ENCODE assay signal across 8 cellular contexts in the genomic region with DNA sequence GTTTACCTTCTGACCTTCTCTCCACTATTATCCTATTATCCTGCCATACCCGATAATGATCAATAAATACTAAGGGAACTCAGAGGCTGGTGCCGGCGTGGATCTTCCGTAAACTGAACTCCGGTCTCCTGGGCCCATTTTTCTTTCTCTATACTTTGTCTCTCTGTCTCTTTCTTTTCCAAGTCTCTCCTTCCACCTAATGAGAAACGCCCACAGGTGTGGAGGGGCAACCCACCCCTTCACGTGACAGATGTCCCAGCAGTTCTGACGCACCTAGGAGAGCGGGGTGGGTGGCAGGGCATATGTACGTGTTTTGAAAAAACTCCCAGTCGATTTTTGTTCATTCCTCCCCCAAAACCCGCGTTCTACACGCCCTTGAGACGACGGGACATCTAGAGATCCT. TPM values are rescaled to one million over a fixed set of nuclear protein-coding genes. Genes with fewer than 3 reads are reported as not detected.
A peak's percentile ranks its signal among the peaks of the same experiment; 100 is the strongest.
DNase-seq lines count a peak whose midpoint lies in the region; ATAC-seq and TF ChIP-seq lines count a peak whose summit lies in the region.
"Not testable (repeated sequence)": the region's sequence is repeated elsewhere in the genome, so short reads cannot be mapped to it uniquely, and the experiment has no call there.

No MANE protein-coding gene starts in this region.

- peak overlapping the region; percentile 87 to 88 for H4K8ac ChIP-seq in IMR-90 (ENCODE audit: low read depth in 2 of 2, low read length in 2 of 2)

- H3K56ac ChIP-seq in IMR-90 (ENCODE audit: extremely low read depth, insufficient read depth, low read length): not testable (repeated sequence)

- H2BK20ac ChIP-seq in IMR-90 (ENCODE audit: low read depth, low read length): not testable (repeated sequence)

- H3K18ac ChIP-seq in IMR-90 (ENCODE audit: low read depth, low read length): not testable (repeated sequence)

- not testable (repeated sequence) for H3K27ac ChIP-seq in IMR-90 (ENCODE audit: insufficient read depth, low read length)
- H3K27ac ChIP-seq in mammary epithelial cell (ENCODE audit: insufficient read depth, low read depth, low read length): peak overlapping the region; percentile 88
- H3K27ac ChIP-seq in smooth muscle cell (ENCODE audit: low read depth): peak overlapping the region; percentile 86

- peak overlapping the region; percentile 18 for H4K5ac ChIP-seq in IMR-90 (ENCODE audit: low read depth, low read length)

- H3K4me1 Mint-ChIP-seq in activated B cell treated with CpG ODN at 0.5 μM for 24 hours: peaks cover 22% of the 10 kb centered on the region
- H3K4me1 Mint-ChIP-seq in glutamatergic neuron (ENCODE audit: low read depth, unreplicated experiment): peaks cover 26% of the 10 kb centered on the region

- H3F3A ChIP-seq in smooth muscle cell (ENCODE audit: low read depth): not testable (repeated sequence)

- peaks cover 10 to 18% of the 10 kb centered on the region in 2 experiments; a peak in 3 of 4 replicates for H3K79me1 ChIP-seq in IMR-90 (ENCODE audit: low read depth in 1 of 2, low read length in 2 of 2)

- intact Hi-C loops in IMR-90 (cut with micrococcal nuclease) (loop anchor here (1.0 to 2.0 kb wide), 2 partner anchors 59 to 84 kb away; a partner anchor contains a TSS), activated B cell treated with CpG ODN at 0.5 μM for 24 hours (cut with micrococcal nuclease) (loop anchor here (1.0 to 5.0 kb wide), 11 partner anchors 9 to 1405 kb away; a partner anchor contains a TSS), mammary epithelial cell (cut with micrococcal nuclease) (loop anchor here (1.0 kb wide), 3 partner anchors 31 to 84 kb away; no protein-coding TSS in a partner anchor)

- CTCF ChIA-PET in AG04449 (lab: Yijun Ruan, JAX): interaction anchor here (0.6 to 5.6 kb wide), 9 partner anchors 10 to 86 kb away, joined by 3 to 77 read pairs (median 4); a partner anchor contains a TSS
- CTCF ChIA-PET in IMR-90 (lab: Yijun Ruan, JAX): interaction anchor here (0.9 to 1.2 kb wide), 5 partner anchors 9 to 85 kb away, joined by 3 to 8 read pairs (median 4); no protein-coding TSS in a partner anchor
- CTCF ChIA-PET in activated B cell treated with CpG ODN at 0.5 μM for 24 hours (lab: Charles Lee): interaction anchor here (1.2 to 3.9 kb wide), 3 partner anchors 10 to 83 kb away, joined by 3 to 25 read pairs (median 3); no protein-coding TSS in a partner anchor
- CTCF ChIA-PET in mammary epithelial cell (lab: Charles Lee; ENCODE audit: low non-redundant PET): interaction anchor here (0.6 kb wide), 1 partner anchor 29 kb away, joined by 3 read pairs; no protein-coding TSS in a partner anchor

- peaks cover 15% of the 10 kb centered on the region for H3K27me3 Mint-ChIP-seq in activated B cell treated with CpG ODN at 0.5 μM for 24 hours
- peaks cover 20% of the 10 kb centered on the region for H3K27me3 Mint-ChIP-seq in glutamatergic neuron (ENCODE audit: unreplicated experiment)

- H2BK5ac ChIP-seq in IMR-90 (ENCODE audit: low read depth, low read length, poor library complexity, severe bottlenecking): not testable (repeated sequence)

- not testable (repeated sequence) for H3K4me1 ChIP-seq in IMR-90 (ENCODE audit: control insufficient read depth, insufficient read depth, low read length)
- H3K4me1 ChIP-seq in mammary epithelial cell (ENCODE audit: insufficient read depth, low read length) (peaks cover 29% of the 10 kb centered on the region), mucosa of stomach (ENCODE audit: control insufficient read depth, insufficient read depth, low read length) (peaks cover 19% of the 10 kb centered on the region), smooth muscle cell (ENCODE audit: low read depth) (peaks cover 19% of the 10 kb centered on the region)

- BruUV-seq in IMR-90 (replicated peaks; lab: Mats Ljungman, UMichigan): not testable (repeated sequence)
- TSS peak; percentile 88 for BruUV-seq in mammary epithelial cell (replicated peaks; lab: Mats Ljungman, UMichigan)

- peak overlapping the region; percentile 5; the same call in 1 of the 2 replicates for H3K9ac ChIP-seq in IMR-90 (ENCODE audit: low read depth, low read length)
- H3K9ac ChIP-seq in mammary epithelial cell (ENCODE audit: insufficient read depth, low read length): peak overlapping the region; percentile 37
- H3K9ac ChIP-seq in mucosa of stomach (ENCODE audit: low read length): peak overlapping the region; percentile 62
- H3K9ac ChIP-seq in smooth muscle cell (ENCODE audit: low read depth): peak overlapping the region; percentile 69

- TF ChIP-seq POLR2A in IMR-90 (IDR thresholded peaks at IDR 0.05; ENCODE audit: low read depth, low read length): not testable (repeated sequence)

- peaks cover 14% of the 10 kb centered on the region for H3K36me3 Mint-ChIP-seq in activated B cell treated with CpG ODN at 0.5 μM for 24 hours (ENCODE audit: low read depth)
- not testable (repeated sequence) for H3K36me3 Mint-ChIP-seq in glutamatergic neuron (ENCODE audit: unreplicated experiment)

- not testable (repeated sequence) for TF ChIP-seq RAD21 in IMR-90 (IDR thresholded peaks at IDR 0.05; ENCODE audit: low read length)

- H2BK120ac ChIP-seq in IMR-90 (ENCODE audit: low read depth, low read length): peak overlapping the region; percentile 30; the same call in 1 of the 2 replicates

- peak overlapping the region; percentile 97 for H3K27ac Mint-ChIP-seq in activated B cell treated with CpG ODN at 0.5 μM for 24 hours
- peak overlapping the region; percentile 97 for H3K27ac Mint-ChIP-seq in glutamatergic neuron (ENCODE audit: unreplicated experiment)

- DNase-seq in AG04449 (ENCODE audit: low read depth, low spot score); IMR-90; activated B cell treated with CpG ODN at 0.5 μM for 24 hours; mammary epithelial cell; glutamatergic neuron; smooth muscle cell (lab: John Stamatoyannopoulos, UW; ENCODE audit: unreplicated experiment): not testable (repeated sequence)

- in situ Hi-C loops in IMR-90 (cut with MboI; ENCODE audit: low sequenced_read_pairs); mammary epithelial cell (cut with MboI; ENCODE audit: low sequenced_read_pairs in 2 of 2): not testable (repeated sequence)

- ATAC-seq in GM19455 (IDR thresholded peaks at IDR 0.05; ENCODE audit: unreplicated experiment): peak; percentile 9
- not testable (repeated sequence) for ATAC-seq in IMR-90 (ENCODE audit: low read depth)
- ATAC-seq in activated B cell treated with CpG ODN at 0.5 μM for 24 hours (ENCODE audit: low read depth): peak; percentile 6

- not testable (repeated sequence) for H3K23ac ChIP-seq in IMR-90 (ENCODE audit: low read depth, low read length)

- POLR2A ChIA-PET in AG04449 (lab: Yijun Ruan, JAX) (interaction anchor here (0.7 to 1.9 kb wide), 9 partner anchors 9 to 86 kb away, joined by 3 to 13 read pairs (median 5); a partner anchor contains a TSS), activated B cell treated with CpG ODN at 0.5 μM for 24 hours (lab: Charles Lee) (interaction anchor here (0.6 to 2.2 kb wide), 13 partner anchors 9 to 1190 kb away, joined by 3 to 21 read pairs (median 4); a partner anchor contains a TSS)
- POLR2A ChIA-PET in IMR-90 (lab: Charles Lee; ENCODE audit: unreplicated experiment): not testable (repeated sequence)

- TF ChIP-seq CTCF in AG04449 (IDR thresholded peaks at IDR 0.05; ENCODE audit: insufficient read depth, low read length, missing control alignments); IMR-90 (conservative IDR thresholded peaks at IDR 0.05; ENCODE audit: low read depth, low read length); activated B cell treated with CpG ODN at 0.5 μM for 24 hours (IDR thresholded peaks at IDR 0.05); mammary epithelial cell (conservative IDR thresholded peaks at IDR 0.05 in 1 of 2, IDR thresholded peaks at IDR 0.05 in 1 of 2; ENCODE audit: extremely low read depth in 1 of 2, insufficient read depth in 1 of 2, low read depth in 1 of 2, low read length in 2 of 2); glutamatergic neuron (IDR thresholded peaks at IDR 0.05; ENCODE audit: partially characterized antibody, unreplicated experiment); smooth muscle cell (IDR thresholded peaks at IDR 0.05; ENCODE audit: borderline replicate concordance, insufficient read depth, poor library complexity, severe bottlenecking): not testable (repeated sequence)

- H4K91ac ChIP-seq in IMR-90 (ENCODE audit: insufficient read depth, low read depth, low read length): peak overlapping the region; percentile 55; the same call in 1 of the 2 replicates

- 34% methylated on average over 7 of the region's 16 CpGs; no CpG with 5 or more reads in 1 of the 2 experiments for WGBS in IMR-90 (ENCODE audit: extremely low coverage in 2 of 2, insufficient read length in 1 of 2), 2 experiments
- 11% methylated on average over 16 of the region's 16 CpGs for WGBS in mammary epithelial cell (ENCODE audit: low coverage, missing lambda C conversion rate)
- WGBS in smooth muscle cell (ENCODE audit: low lambda C conversion rate): 2% methylated on average over 16 of the region's 16 CpGs

- not testable (repeated sequence) for H2BK15ac ChIP-seq in IMR-90 (ENCODE audit: low read depth, low read length)

- H3K9me3 Mint-ChIP-seq in activated B cell treated with CpG ODN at 0.5 μM for 24 hours: not testable (repeated sequence)
- peaks cover 19% of the 10 kb centered on the region for H3K9me3 Mint-ChIP-seq in glutamatergic neuron (ENCODE audit: unreplicated experiment)

- H4K20me1 ChIP-seq in IMR-90 (ENCODE audit: insufficient read depth, low read length); mammary epithelial cell (ENCODE audit: insufficient read depth, low read length); smooth muscle cell (ENCODE audit: low read depth): not testable (repeated sequence)

- H3K79me2 ChIP-seq in mammary epithelial cell (ENCODE audit: insufficient read depth, low read length) (peaks cover 24% of the 10 kb centered on the region), smooth muscle cell (ENCODE audit: low read depth) (peaks cover 22% of the 10 kb centered on the region)

- peaks cover 10% of the 10 kb centered on the region for H3K27me3 ChIP-seq in IMR-90 (ENCODE audit: control insufficient read depth, insufficient read depth, low read length)
- not testable (repeated sequence) for H3K27me3 ChIP-seq in mammary epithelial cell (ENCODE audit: insufficient read depth, low read length); mucosa of stomach (ENCODE audit: control insufficient read depth, insufficient read depth, low read length); smooth muscle cell (ENCODE audit: low read depth)

- H3K4ac ChIP-seq in IMR-90 (ENCODE audit: low read depth, low read length): peak overlapping the region; percentile 63

- peak overlapping the region; percentile 73 for H2AK9ac ChIP-seq in IMR-90 (replicated peaks; ENCODE audit: low read depth, low read length, poor library complexity)

- dilution Hi-C loops in IMR-90 (cut with HindIII; ENCODE audit: low sequenced_read_pairs, unreplicated experiment); mammary epithelial cell (cut with HindIII; ENCODE audit: low sequenced_read_pairs): not testable (repeated sequence)

- H3K36me3 ChIP-seq in IMR-90 (ENCODE audit: control insufficient read depth, insufficient read depth, low read length); mammary epithelial cell (ENCODE audit: insufficient read depth, low read length); mucosa of stomach (ENCODE audit: control insufficient read depth, insufficient read depth, low read length); smooth muscle cell (ENCODE audit: low read depth): not testable (repeated sequence)

- H2AFZ ChIP-seq in IMR-90 (replicated peaks; ENCODE audit: low read length, poor library complexity): peak overlapping the region; percentile 91
- peak overlapping the region; percentile 67 for H2AFZ ChIP-seq in mammary epithelial cell (ENCODE audit: low read depth, low read length)
- H2AFZ ChIP-seq in smooth muscle cell (ENCODE audit: low read depth): peak overlapping the region; percentile 24

- peak overlapping the region; percentile 64 for H3K4me2 ChIP-seq in IMR-90 (ENCODE audit: low read depth, low read length)
- H3K4me2 ChIP-seq in mammary epithelial cell (ENCODE audit: insufficient read depth, low read depth, low read length): peak overlapping the region; percentile 33
- H3K4me2 ChIP-seq in smooth muscle cell: peak overlapping the region; percentile 82

- not testable (repeated sequence) for H3K9me1 ChIP-seq in IMR-90 (ENCODE audit: insufficient read depth, low read length)

- H3K14ac ChIP-seq in IMR-90 (replicated peaks; ENCODE audit: low read depth, low read length): not testable (repeated sequence)

- H3K4me3 Mint-ChIP-seq in activated B cell treated with CpG ODN at 0.5 μM for 24 hours (peak overlapping the region; percentile 96), glutamatergic neuron (ENCODE audit: unreplicated experiment) (peak overlapping the region; percentile 93)

- 0 out of 2 replicates have a peak overlapping the region, but pooled peaks have one; percentile 23 for H2AK5ac ChIP-seq in IMR-90 (ENCODE audit: low read depth, low read length)

- H3K4me3 ChIP-seq in AG04449 (ENCODE audit: low read depth, low read length) (peak overlapping the region; percentile 83), IMR-90 (ENCODE audit: insufficient read depth, low read depth, low read length) (peak overlapping the region; percentile 43), mammary epithelial cell (replicated peaks in 1 of 3; ENCODE audit: insufficient read depth in 1 of 3, low read depth in 2 of 3, low read length in 3 of 3) (peak overlapping the region; percentile 4 to 40 (median 22)), mucosa of stomach (ENCODE audit: low read length) (peak overlapping the region; percentile 29), smooth muscle cell (peak overlapping the region; percentile 61)

- H3K9me3 ChIP-seq in IMR-90 (ENCODE audit: control insufficient read depth, insufficient read depth, low read length); mammary epithelial cell (replicated peaks; ENCODE audit: insufficient read depth, low read length); mucosa of stomach (ENCODE audit: control insufficient read depth, low read length); smooth muscle cell (replicated peaks; ENCODE audit: low read depth): not testable (repeated sequence)

RNA-seq across cellular contexts. Expression of a gene that starts 0.5 kb away (rescaled TPM):
- total RNA-seq in IMR-90 (2012; rRNA removed) (14.7 and 16.3 TPM in 2 replicates), activated B cell treated with CpG ODN at 0.5 μM for 24 hours (38.9 and 46.5 TPM in 2 replicates), mammary epithelial cell (10 to 100 TPM; 29.8 to 57.2 TPM), glutamatergic neuron (ENCODE audit: unreplicated experiment) (57.1 TPM), smooth muscle cell (17.3 and 23.4 TPM in 2 replicates)
- polyA plus RNA-seq in IMR-90 (2012; rRNA removed) (26.8 and 27.5 TPM in 2 replicates), mammary epithelial cell (31.7 TPM), smooth muscle cell (24.2 and 27.0 TPM in 2 replicates)
- 13.0 and 25.1 TPM in 2 replicates for polyA plus RNA-seq in IMR-90 (2012; cell fraction: cytosol; rRNA removed)
- 62.3 and 128 TPM in 2 replicates for polyA plus RNA-seq in IMR-90 (2012; cell fraction: nucleus; rRNA removed; ENCODE audit: low replicate concordance)
- polyA minus RNA-seq in mammary epithelial cell: 39.2 TPM

RNA-seq across cellular contexts. Expression of a gene that starts 3.4 kb away (rescaled TPM):
- 0.18 TPM in 1 of 2 replicates, not detected in the other for total RNA-seq in IMR-90 (2012; rRNA removed)
- polyA plus RNA-seq in IMR-90 (2012; rRNA removed): 0.91 and 1.1 TPM in 2 replicates
- polyA plus RNA-seq in IMR-90 (2012; cell fraction: cytosol; rRNA removed): 0.22 and 0.49 TPM in 2 replicates
- polyA plus RNA-seq in IMR-90 (2012; cell fraction: nucleus; rRNA removed; ENCODE audit: low replicate concordance): 3.2 and 5.6 TPM in 2 replicates
- 1.8 and 2.3 TPM in 2 replicates for total RNA-seq in activated B cell treated with CpG ODN at 0.5 μM for 24 hours
- under 1 TPM; under 0.01 to 0.54 TPM for total RNA-seq in mammary epithelial cell
- 0.14 TPM for polyA plus RNA-seq in mammary epithelial cell
- not detected for polyA minus RNA-seq in mammary epithelial cell
- 9.4 TPM for total RNA-seq in glutamatergic neuron (ENCODE audit: unreplicated experiment)
- 1.7 and 2.6 TPM in 2 replicates for total RNA-seq in smooth muscle cell
- polyA plus RNA-seq in smooth muscle cell: 6.5 and 16.6 TPM in 2 replicates

RNA-seq across cellular contexts. Expression of a gene that starts 20.6 kb away (rescaled TPM):
- not detected in 2 replicates for total RNA-seq in IMR-90 (2012; rRNA removed)
- polyA plus RNA-seq in IMR-90 (2012; rRNA removed): 0.70 and 0.74 TPM in 2 replicates
- 0.21 and 0.38 TPM in 2 replicates for polyA plus RNA-seq in IMR-90 (2012; cell fraction: cytosol; rRNA removed)
- 4.8 and 9.1 TPM in 2 replicates for polyA plus RNA-seq in IMR-90 (2012; cell fraction: nucleus; rRNA removed; ENCODE audit: low replicate concordance)
- total RNA-seq in activated B cell treated with CpG ODN at 0.5 μM for 24 hours: 1.2 TPM in 2 replicates
- total RNA-seq in mammary epithelial cell: 1 to 10 TPM in 1 of 2 donors, under 1 TPM in 1; 0.33 to 1.8 TPM
- 0.34 TPM for polyA plus RNA-seq in mammary epithelial cell
- 4.1 TPM for polyA minus RNA-seq in mammary epithelial cell
- 10.8 TPM for total RNA-seq in glutamatergic neuron (ENCODE audit: unreplicated experiment)
- total RNA-seq in smooth muscle cell: 2.2 and 2.3 TPM in 2 replicates
- polyA plus RNA-seq in smooth muscle cell: 2.0 and 4.7 TPM in 2 replicates

RNA-seq across cellular contexts. Expression of a gene that starts 30.0 kb away (rescaled TPM):
- total RNA-seq in IMR-90 (2012; rRNA removed) (22.4 and 24.7 TPM in 2 replicates), activated B cell treated with CpG ODN at 0.5 μM for 24 hours (7.5 and 8.1 TPM in 2 replicates), mammary epithelial cell (10 to 100 TPM; 12.3 to 18.1 TPM), glutamatergic neuron (ENCODE audit: unreplicated experiment) (52.9 TPM), smooth muscle cell (18.6 and 22.1 TPM in 2 replicates)
- polyA plus RNA-seq in IMR-90 (2012; rRNA removed) (34.8 and 45.6 TPM in 2 replicates), mammary epithelial cell (26.1 TPM), smooth muscle cell (36.4 and 50.1 TPM in 2 replicates)
- polyA plus RNA-seq in IMR-90 (2012; cell fraction: cytosol; rRNA removed): 29.1 and 41.6 TPM in 2 replicates
- polyA plus RNA-seq in IMR-90 (2012; cell fraction: nucleus; rRNA removed; ENCODE audit: low replicate concordance): 16.0 and 19.1 TPM in 2 replicates
- polyA minus RNA-seq in mammary epithelial cell: 31.3 TPM

RNA-seq across cellular contexts. Expression of a gene that starts 31.7 kb away (rescaled TPM):
- total RNA-seq in IMR-90 (2012; rRNA removed) (25.3 and 29.6 TPM in 2 replicates), activated B cell treated with CpG ODN at 0.5 μM for 24 hours (69.1 and 72.5 TPM in 2 replicates), mammary epithelial cell (100 to 1,000 TPM in 1 of 2 donors, 10 to 100 TPM in 1; 46.5 to 138 TPM), glutamatergic neuron (ENCODE audit: unreplicated experiment) (99.4 TPM), smooth muscle cell (42.3 and 89.3 TPM in 2 replicates)
- polyA plus RNA-seq in IMR-90 (2012; rRNA removed) (91.0 and 112 TPM in 2 replicates), mammary epithelial cell (57.9 TPM), smooth muscle cell (96.4 and 104 TPM in 2 replicates)
- polyA plus RNA-seq in IMR-90 (2012; cell fraction: cytosol; rRNA removed): 70.2 and 89.3 TPM in 2 replicates
- polyA plus RNA-seq in IMR-90 (2012; cell fraction: nucleus; rRNA removed; ENCODE audit: low replicate concordance): 205 and 510 TPM in 2 replicates
- polyA minus RNA-seq in mammary epithelial cell: 150 TPM

Comparison
In these comparisons a context has a peak if more than half of its experiments do, and no peak if none do; other contexts are left out.
1. H3K4me3 ChIP-seq: peak in every context shown above with its lines; median percentile 83 in AG04449; 61 in smooth muscle cell; 43 in IMR-90; 29 in mucosa of stomach; 22 in mammary epithelial cell.
2. H2AFZ ChIP-seq: peak in every context shown above with its lines; median percentile 91 in IMR-90; 67 in mammary epithelial cell; 24 in smooth muscle cell.
3. H3K9ac ChIP-seq: peak in every context shown above with its lines; median percentile 69 in smooth muscle cell; 62 in mucosa of stomach; 37 in mammary epithelial cell; 5 in IMR-90.